ENCODE assay signal across 3 cellular contexts in genomic region chr4:82335043-82335442, GRCh38.
TF ChIP-seq lines count a peak whose summit lies in the region.

No MANE protein-coding gene starts in this region.

TF ChIP-seq in HepG2, 621 proteins besides CTCF, POLR2A, EP300 and RAD21:
- TF ChIP-seq E2F5 (CRISPR knock-in tag; conservative IDR thresholded peaks at IDR 0.05), result no peak
- peak; percentile 8; the same call in 1 of the 2 replicates for TF ChIP-seq FOXP1 (IDR thresholded peaks at IDR 0.05)
- TF ChIP-seq FOXP1 (CRISPR knock-in tag; IDR thresholded peaks at IDR 0.05), result no peak
TF ChIP-seq in HepG2: peak in this region for 1.

TF ChIP-seq in HEK293, 187 proteins besides CTCF, POLR2A, EP300 and RAD21:
- no peak for TF ChIP-seq ZNF585B (tag by site-specific recombination; IDR thresholded peaks at IDR 0.05)
- TF ChIP-seq PRDM1 (tag by site-specific recombination; IDR thresholded peaks at IDR 0.05), result peak; percentile 94
- TF ChIP-seq ZNF366 (tag by site-specific recombination; conservative IDR thresholded peaks at IDR 0.05), result peak; percentile 57
- TF ChIP-seq KLF1 (tag by site-specific recombination; IDR thresholded peaks at IDR 0.05), result no peak
- TF ChIP-seq ZNF623 (tag by site-specific recombination; IDR thresholded peaks at IDR 0.05), result no peak

TF ChIP-seq in HEK293T, 16 proteins besides CTCF, POLR2A, EP300 and RAD21:
- no peak for TF ChIP-seq CTBP1 (IDR thresholded peaks at IDR 0.05; ENCODE audit: borderline replicate concordance)
- TF ChIP-seq BHLHE40 (IDR thresholded peaks at IDR 0.05; ENCODE audit: borderline replicate concordance), result 0 out of 2 replicates have a peak, but pooled peaks have one; percentile 22
- no peak for TF ChIP-seq FOXM1 (IDR thresholded peaks at IDR 0.05; ENCODE audit: borderline replicate concordance)
- no peak for TF ChIP-seq FOXA1 (IDR thresholded peaks at IDR 0.05)
